8 cellular contexts compared by ENCODE assay signal in genomic region chr17:16286947-16287562, GRCh38.
DNase-seq lines count a peak whose midpoint lies in the region; ATAC-seq and TF ChIP-seq lines count a peak whose summit lies in the region.

No MANE protein-coding gene starts in this region.

- WGBS in sigmoid colon, 2 donors = 65 to 74% methylated on average over 10 of the region's 10 CpGs

- H3K4me2 ChIP-seq in fibroblast of lung (ENCODE audit: extremely low read depth, insufficient read depth, low read length) = peak overlapping the region; percentile 83

- H3K9me3 ChIP-seq in fibroblast of lung (ENCODE audit: control insufficient read depth, insufficient read depth, low read depth, low read length) = no peaks in the 10 kb centered on the region
- no peaks in the 10 kb centered on the region for H3K9me3 ChIP-seq in sigmoid colon

- H3K27me3 ChIP-seq in fibroblast of lung (ENCODE audit: control insufficient read depth, insufficient read depth, low read length) (no peaks in the 10 kb centered on the region), sigmoid colon (no peaks in the 10 kb centered on the region)

- peak; percentile 5 for ATAC-seq in SK-N-SH treated with all-trans-retinoic acid at 6 μM for 48 hours

- H3K4me3 ChIP-seq in GM12864 (ENCODE audit: low read depth, low read length) (peak overlapping the region; percentile 25), fibroblast of lung (replicated peaks in 1 of 4; ENCODE audit: control extremely low read depth in 1 of 4, insufficient read depth in 1 of 4, low read depth in 3 of 4, low read length in 4 of 4) (peak overlapping the region in 3 of 4 experiments; percentile 2 to 36 (median 6)), sigmoid colon (no peak overlapping the region)

- H2AFZ ChIP-seq in fibroblast of lung (ENCODE audit: low read length) = no peak overlapping the region

- H3K27ac ChIP-seq in fibroblast of lung (ENCODE audit: insufficient read depth, low read length) = peak overlapping the region; percentile 93
- peak overlapping the region; percentile 78 to 88 (median 88) for H3K27ac ChIP-seq in sigmoid colon

- H3K4me1 ChIP-seq in fibroblast of lung (ENCODE audit: control insufficient read depth, extremely low read depth, insufficient read depth, low read length) (peaks cover 30% of the 10 kb centered on the region), sigmoid colon (peaks cover 0 to 33% (median 30%) of the 10 kb centered on the region in 4 donors)

- peak overlapping the region; percentile 60 for H3K9ac ChIP-seq in fibroblast of lung (ENCODE audit: insufficient read depth, low read length)

- TF ChIP-seq POLR2A in sigmoid colon (IDR thresholded peaks at IDR 0.05) = no peak

- no peaks in the 10 kb centered on the region for H3K36me3 ChIP-seq in fibroblast of lung (ENCODE audit: control insufficient read depth, insufficient read depth, low read length)
- no peaks in the 10 kb centered on the region for H3K36me3 ChIP-seq in sigmoid colon

- H4K20me1 ChIP-seq in fibroblast of lung (ENCODE audit: control insufficient read depth, extremely low read depth, insufficient read depth, low read length) = no peaks in the 10 kb centered on the region

- no peak for DNase-seq in GM12864 (ENCODE audit: low read depth)
- DNase-seq in GOT3 (lab: John Stamatoyannopoulos, UW) = peak; percentile 56
- no peak for DNase-seq in fibroblast of lung (ENCODE audit: low read depth in 2 of 2)
- DNase-seq in sigmoid colon = peak; percentile 65
- DNase-seq in stimulated activated CD4-positive, alpha-beta T cell treated with anti-CD3 and anti-CD28 coated beads, Interleukin-4, amount 100 ng/mL, for 1 hour = no peak
- DNase-seq in T1000 (lab: John Stamatoyannopoulos, UW) = no peak
- no peak for DNase-seq in DMS 273 (lab: John Stamatoyannopoulos, UW; ENCODE audit: unreplicated experiment)

- intact Hi-C loops in sigmoid colon (cut with DNase I) = loop anchor here (5.0 kb wide), 1 partner anchor 65 kb away; the partner anchor contains the start of gene CENPV

- TF ChIP-seq CTCF in GM12864 (IDR thresholded peaks at IDR 0.05; ENCODE audit: low read depth, low read length, missing control alignments) (peak; percentile 33), fibroblast of lung (conservative IDR thresholded peaks at IDR 0.05 in 1 of 2, IDR thresholded peaks at IDR 0.05 in 1 of 2; ENCODE audit: low read depth in 1 of 2, low read length in 2 of 2) (peak; percentile 26 to 29), sigmoid colon (IDR thresholded peaks at IDR 0.05) (no peak)

- TF ChIP-seq EP300 in sigmoid colon (IDR thresholded peaks at IDR 0.05) = no peak

- H3K79me2 ChIP-seq in fibroblast of lung (ENCODE audit: control insufficient read depth, insufficient read depth, low read length) = no peaks in the 10 kb centered on the region

TF ChIP-seq in SK-N-SH treated with all-trans-retinoic acid at 6 μM for 48 hours, 23 proteins besides CTCF, POLR2A, EP300 and RAD21:
- no peak for TF ChIP-seq ZFP3 (CRISPR knock-in tag; IDR thresholded peaks at IDR 0.05)
- no peak for TF ChIP-seq ZNF565 (CRISPR knock-in tag; conservative IDR thresholded peaks at IDR 0.05; ENCODE audit: low read depth)
- TF ChIP-seq CREB5 (CRISPR knock-in tag; IDR thresholded peaks at IDR 0.05; ENCODE audit: low read depth) = no peak
- TF ChIP-seq PATZ1 (CRISPR knock-in tag; IDR thresholded peaks at IDR 0.05; ENCODE audit: borderline replicate concordance) = no peak
- TF ChIP-seq ZNF70 (CRISPR knock-in tag; IDR thresholded peaks at IDR 0.05) = no peak
- no peak for TF ChIP-seq ZC3H10 (CRISPR knock-in tag; IDR thresholded peaks at IDR 0.05)

Comparison
In these comparisons a context has a peak if more than half of its experiments do, and no peak if none do; other contexts are left out.
1. DNase-seq: peak in GOT3 (single experiment) and sigmoid colon (single experiment); none in GM12864 (single experiment), fibroblast of lung (0 of 2), stimulated activated CD4-positive, alpha-beta T cell treated with anti-CD3 and anti-CD28 coated beads, Interleukin-4, amount 100 ng/mL, for 1 hour (single experiment), T1000 (single experiment) and DMS 273 (single experiment).
2. H3K4me3 ChIP-seq: peak in GM12864 (single experiment) and fibroblast of lung (3 of 4); none in sigmoid colon (0 of 4).
3. CTCF ChIP-seq: peak in GM12864 (single experiment) and fibroblast of lung (2 of 2); none in sigmoid colon (0 of 4).